ENCODE assay signal across 28 cellular contexts in the genomic region with DNA sequence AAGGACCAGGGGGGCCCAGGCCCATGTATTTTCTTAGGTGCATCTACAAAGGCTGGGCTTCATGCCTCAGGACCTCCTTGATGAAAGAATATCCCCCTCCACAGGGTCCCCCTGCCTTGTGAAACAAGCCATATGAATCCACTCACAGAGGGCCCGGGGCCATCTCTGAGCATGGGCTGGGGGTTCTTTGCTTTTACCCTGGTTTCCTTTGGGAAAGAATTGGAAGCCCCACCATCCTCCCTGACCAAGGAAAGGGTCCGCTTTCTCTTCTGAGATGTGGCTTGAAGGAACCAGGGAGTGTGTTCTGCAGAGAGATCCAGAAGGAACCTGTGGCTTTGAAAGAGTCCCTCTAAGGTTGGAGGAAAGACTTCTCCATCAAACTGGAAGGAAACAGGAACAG. TPM values are rescaled to one million over a fixed set of nuclear protein-coding genes. Genes with fewer than 3 reads are reported as not detected.
"Had no signal": no experiment of that assay in that cellular context is flagged by ENCODE, and none has a peak within 500 bp of the region (broad histone marks: within the 10 kb centered on the region; RNA-seq: fewer than 3 reads in every experiment).

No MANE protein-coding gene starts in this region.

- H2AFZ ChIP-seq: hepatocyte had no signal

- H3K27ac ChIP-seq: adrenal gland, ascending aorta, brain microvascular endothelial cell, dorsolateral prefrontal cortex, esophagus muscularis mucosa, hepatocyte, lower lobe of right lung, neutrophil, testis, upper lobe of left lung had no signal

- H3K4me1 ChIP-seq: adrenal gland, ascending aorta, testis had no signal

- H3K79me2 ChIP-seq: hepatocyte, parathyroid adenoma had no signal

- H3K9me3 Mint-ChIP-seq: activated CD8-positive, alpha-beta T cell treated with anti-CD3 and anti-CD28 coated beads for 36 hours; immature natural killer cell; natural killer cell had no signal

- DNase-seq: activated CD4-positive, alpha-beta T cell treated with anti-CD3 and anti-CD28 coated beads for 4 hours; activated CD4-positive, CD25-positive, alpha-beta regulatory T cell; activated CD8-positive, alpha-beta T cell treated with anti-CD3 and anti-CD28 coated beads for 36 hours; activated naive CD4-positive, alpha-beta T cell; activated T-cell treated with anti-CD3 and anti-CD28 coated beads, Interleukin-2, amount 50 U/mL, for 1 hour; brain microvascular endothelial cell; central memory CD4-positive, alpha-beta T cell; dorsolateral prefrontal cortex; glutamatergic neuron; immature natural killer cell; lower lobe of right lung; midbrain; stimulated activated CD4-positive, alpha-beta T cell treated with anti-CD3 and anti-CD28 coated beads, Interleukin-4, amount 100 ng/mL, for 1 hour; stimulated activated naive CD4-positive, alpha-beta T cell; SW 1271; T-helper 17 cell; testis; upper lobe of left lung had no signal

- H3K36me3 ChIP-seq: adrenal gland, ascending aorta, brain microvascular endothelial cell, esophagus muscularis mucosa, lower lobe of right lung, neutrophil, upper lobe of left lung had no signal

- H3K9me3 ChIP-seq: adrenal gland, ascending aorta, esophagus muscularis mucosa, lower lobe of right lung, neutrophil, testis, upper lobe of left lung had no signal

- H3K9ac ChIP-seq: parathyroid adenoma had no signal

- H3K4me3 Mint-ChIP-seq: activated CD8-positive, alpha-beta T cell treated with anti-CD3 and anti-CD28 coated beads for 36 hours; activated naive CD8-positive, alpha-beta T cell; immature natural killer cell; natural killer cell; T-helper 17 cell had no signal

- H3K27ac Mint-ChIP-seq: activated CD8-positive, alpha-beta T cell treated with anti-CD3 and anti-CD28 coated beads for 36 hours; activated naive CD8-positive, alpha-beta T cell; immature natural killer cell; natural killer cell; T-helper 17 cell had no signal

- H3K36me3 Mint-ChIP-seq: activated naive CD8-positive, alpha-beta T cell; immature natural killer cell; natural killer cell had no signal

- H3K27me3 ChIP-seq: ascending aorta, testis, upper lobe of left lung had no signal

- H3K4me3 ChIP-seq: adrenal gland, ascending aorta, dorsolateral prefrontal cortex, esophagus muscularis mucosa, hepatocyte, lower lobe of right lung, smooth muscle cell, testis, upper lobe of left lung had no signal

- H3K4me2 ChIP-seq: hepatocyte, smooth muscle cell had no signal

- FAIRE-seq: frontal cortex had no signal

- H3K4me1 Mint-ChIP-seq: immature natural killer cell, natural killer cell had no signal

RNA-seq across cellular contexts. Expression of gene ANO1, which starts 9.2 kb away (rescaled TPM):
- total RNA-seq: activated CD8-positive, alpha-beta T cell treated with anti-CD3 and anti-CD28 coated beads for 36 hours; natural killer cell had no signal
- polyA plus RNA-seq: immature natural killer cell had no signal
